ENCODE assay signal across 23 cellular contexts in the genomic region with DNA sequence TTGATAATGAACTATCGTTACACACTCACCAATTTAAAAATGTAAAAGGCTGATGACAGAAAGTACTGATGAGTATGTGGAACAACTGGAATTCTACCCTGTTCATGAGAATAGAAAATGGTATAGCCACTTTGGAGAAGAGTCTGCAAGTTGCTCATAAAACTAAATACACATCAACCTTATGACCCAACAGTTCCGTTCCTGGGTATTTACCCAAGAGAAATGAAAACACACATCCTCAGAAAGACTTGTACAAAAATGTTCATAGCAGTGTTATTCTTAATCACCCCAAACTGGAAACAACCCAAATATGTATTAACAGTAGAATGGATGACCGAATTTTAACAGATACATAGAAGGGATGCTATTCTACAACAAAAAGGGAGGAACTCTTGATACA.
"Had no signal": no experiment of that assay in that cellular context is flagged by ENCODE, and none has a peak within 500 bp of the region (broad histone marks: within the 10 kb centered on the region; RNA-seq: fewer than 3 reads in every experiment).

No MANE protein-coding gene starts in this region.

- DNase-seq: activated CD4-positive, alpha-beta T cell treated with anti-CD3 and anti-CD28 coated beads for 1 hour; activated CD4-positive, alpha-beta T cell treated with anti-CD3 and anti-CD28 coated beads, Interleukin-2, amount 50 U/mL, for 1 hour; activated CD8-positive, alpha-beta T cell treated with anti-CD3 and anti-CD28 coated beads, Interleukin-2, amount 10 ng/mL, durations not matched to agents 7 days and 5 days; activated gamma-delta T cell treated with Interleukin-2 at 50 U/mL for 16 hours; aorta; erythroblast; foreskin keratinocyte; immature natural killer cell; kidney glomerular epithelial cell; left ventricle myocardium inferior; mammary epithelial cell; occipital lobe; posterior cingulate gyrus; sigmoid colon; spleen; stimulated activated CD4-positive, alpha-beta T cell treated with anti-CD3 and anti-CD28 coated beads, Interleukin-4, amount 100 ng/mL, for 1 hour; stimulated activated naive CD4-positive, alpha-beta T cell; T-cell; testis; uterus; WERI-Rb-1 had no signal

- H3K9me3 ChIP-seq: left ventricle myocardium inferior, sigmoid colon, spleen, testis, uterus had no signal

- H3K4me3 ChIP-seq: coronary artery, left ventricle myocardium inferior, sigmoid colon, spleen, testis, uterus had no signal

- H3K4me1 ChIP-seq: foreskin keratinocyte, left ventricle myocardium inferior, sigmoid colon, testis, uterus had no signal

- ATAC-seq: activated CD8-positive, alpha-beta T cell treated with anti-CD3 and anti-CD28 coated beads, Interleukin-2, amount 10 ng/mL, durations not matched to agents 7 days and 5 days; activated naive CD4-positive, alpha-beta T cell treated with anti-CD3 and anti-CD28 coated beads, Interleukin-2, amount 50 U/mL, for 72 hours; foreskin keratinocyte; T-cell had no signal

- H3K27ac ChIP-seq: coronary artery, foreskin keratinocyte, left ventricle myocardium inferior, sigmoid colon, spleen, testis, uterus, WERI-Rb-1 had no signal

- H3K27me3 ChIP-seq: testis, uterus had no signal

- H3K36me3 ChIP-seq: left ventricle myocardium inferior, sigmoid colon, spleen, uterus, WERI-Rb-1 had no signal
